Comparison of ENCODE assay signal across 1 cellular context in genomic region chr6:26607434-26608230, GRCh38.
TF ChIP-seq lines count a peak whose summit lies in the region.

No MANE protein-coding gene starts in this region.

TF ChIP-seq in Ishikawa, 13 proteins besides CTCF, POLR2A, EP300 and RAD21 (continued from another document):
- TF ChIP-seq FOXM1 (IDR thresholded peaks at IDR 0.05; ENCODE audit: borderline replicate concordance, low read depth), result no peak
- no peak for TF ChIP-seq MAX (IDR thresholded peaks at IDR 0.05)
- no peak for TF ChIP-seq TAF1 (IDR thresholded peaks at IDR 0.05; ENCODE audit: low read depth)
- no peak for TF ChIP-seq USF1 (IDR thresholded peaks at IDR 0.05)
